ENCODE assay signal across 8 cellular contexts in the genomic region with DNA sequence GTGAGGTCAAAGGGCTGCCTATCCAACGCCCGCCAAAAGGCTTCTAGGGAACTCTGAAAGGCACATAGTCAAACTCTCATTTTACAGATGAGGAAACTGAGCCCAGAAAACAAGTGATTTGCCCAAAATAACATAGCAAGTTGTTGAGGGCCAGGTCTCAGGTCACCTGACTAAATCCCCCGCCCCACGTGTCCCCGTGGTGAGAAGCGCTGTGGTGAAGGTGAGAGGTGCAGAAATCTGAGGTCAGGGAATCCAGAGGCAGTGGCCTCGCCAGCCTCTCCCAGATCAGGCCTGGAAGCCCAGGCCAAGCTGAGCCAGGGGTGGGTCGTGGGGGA. TPM values are rescaled to one million over a fixed set of nuclear protein-coding genes. Genes with fewer than 3 reads are reported as not detected.
DNase-seq lines count a peak whose midpoint lies in the region; ATAC-seq and TF ChIP-seq lines count a peak whose summit lies in the region.

No MANE protein-coding gene starts in this region.

- peak overlapping the region; percentile 5 for H3K4me2 ChIP-seq in mesendoderm (ENCODE audit: low read length)

- H3K4me3 ChIP-seq in mesendoderm (ENCODE audit: low read length) = no peak overlapping the region
- peak overlapping the region in 3 of 4 donors; percentile 45 to 93 (median 84) for H3K4me3 ChIP-seq in upper lobe of left lung

- H4K8ac ChIP-seq in mesendoderm (ENCODE audit: low read depth, low read length) = peak overlapping the region; percentile 30

- peaks cover 16% of the 10 kb centered on the region for H3K36me3 Mint-ChIP-seq in activated naive CD4-positive, alpha-beta T cell treated with anti-CD3 and anti-CD28 coated beads, Interleukin-2, amount 50 U/mL, for 24 hours
- peaks cover 66% of the 10 kb centered on the region for H3K36me3 Mint-ChIP-seq in MCF 10A (ENCODE audit: insufficient read depth, unreplicated experiment)

- peaks cover 37% of the 10 kb centered on the region for H3K4me1 ChIP-seq in mesendoderm (ENCODE audit: control insufficient read depth, low read depth, low read length)
- H3K4me1 ChIP-seq in upper lobe of left lung = peaks cover 47 to 71% (median 59%) of the 10 kb centered on the region in 4 donors

- H3K4me3 Mint-ChIP-seq in activated naive CD4-positive, alpha-beta T cell treated with anti-CD3 and anti-CD28 coated beads, Interleukin-2, amount 50 U/mL, for 24 hours = peak overlapping the region; percentile 85
- H3K4me3 Mint-ChIP-seq in MCF 10A (ENCODE audit: unreplicated experiment) = peak overlapping the region; percentile 79

- H3K4ac ChIP-seq in mesendoderm (ENCODE audit: low read depth, low read length) = peak overlapping the region; percentile 95

- no peaks in the 10 kb centered on the region for H3K27me3 ChIP-seq in mesendoderm (ENCODE audit: insufficient read depth, low read length, poor library complexity)
- H3K27me3 ChIP-seq in upper lobe of left lung = no peaks in the 10 kb centered on the region

- H3K79me1 ChIP-seq in mesendoderm (ENCODE audit: low read length) = peaks cover 14% of the 10 kb centered on the region

- no CpG with 5 or more reads among the region's 8 CpGs for WGBS in mesendoderm (ENCODE audit: extremely low coverage, insufficient coverage, low lambda C conversion rate)
- 55 to 69% methylated on average over 7 to 8 of the region's 8 CpGs for WGBS in upper lobe of left lung, 2 donors

- H3K36me3 ChIP-seq in mesendoderm (ENCODE audit: control insufficient read depth, insufficient read depth, low read length) (peaks cover 7% of the 10 kb centered on the region), upper lobe of left lung (peaks cover 10 to 35% (median 27%) of the 10 kb centered on the region in 4 donors)

- intact Hi-C loops in MCF 10A (cut with micrococcal nuclease) = loop anchor here (1.0 to 10.0 kb wide), 2 partner anchors 21 to 242 kb away; a partner anchor contains a TSS

- H2BK15ac ChIP-seq in mesendoderm (replicated peaks; ENCODE audit: low read depth) = no peak overlapping the region

- no peak overlapping the region for H3K23ac ChIP-seq in mesendoderm (ENCODE audit: low read length)

- TF ChIP-seq EP300 in upper lobe of left lung (IDR thresholded peaks at IDR 0.05) = no peak

- H3K27ac ChIP-seq in mesendoderm (ENCODE audit: low read depth, low read length) (peak overlapping the region; percentile 80), upper lobe of left lung (peak overlapping the region; percentile 96 to 99 (median 98))

- DNase-seq in activated naive CD4-positive, alpha-beta T cell treated with Interleukin-2 at 50 U/mL for 16 hours = no peak
- no peak for DNase-seq in MCF 10A (ENCODE audit: unreplicated experiment)
- no peak for DNase-seq in mesendoderm
- DNase-seq in upper lobe of left lung = no peak
- no peak for DNase-seq in GF-D8 (lab: John Stamatoyannopoulos, UW)

- no peak overlapping the region for H2BK120ac ChIP-seq in mesendoderm (ENCODE audit: low read depth, low read length)

- H2AK5ac ChIP-seq in mesendoderm (ENCODE audit: low read length) = peak overlapping the region; percentile 87

- H3K56ac ChIP-seq in mesendoderm (ENCODE audit: low read length) = peak overlapping the region; percentile 95

- POLR2A ChIA-PET in MCF 10A (lab: Yijun Ruan, JAX) = interaction anchor here (1.5 to 10.4 kb wide), 3 partner anchors 18 to 62 kb away, joined by 3 to 375 read pairs (median 78); a partner anchor contains a TSS

- peak overlapping the region; percentile 69 for H2BK5ac ChIP-seq in mesendoderm (ENCODE audit: low read length)

- H3K4me1 Mint-ChIP-seq in activated naive CD4-positive, alpha-beta T cell treated with anti-CD3 and anti-CD28 coated beads, Interleukin-2, amount 50 U/mL, for 24 hours = peaks cover 59% of the 10 kb centered on the region
- H3K4me1 Mint-ChIP-seq in MCF 10A (ENCODE audit: insufficient read depth, unreplicated experiment) = peaks cover 66% of the 10 kb centered on the region

- CTCF ChIA-PET in MCF 10A (lab: Yijun Ruan, JAX) = interaction anchor here (0.6 to 10.3 kb wide), 5 partner anchors 10 to 137 kb away, joined by 3 to 136 read pairs (median 5); a partner anchor contains a TSS

- no peak for ATAC-seq in upper lobe of left lung (ENCODE audit: low FRiP score in 2 of 2)
- ATAC-seq in GM18909 (IDR thresholded peaks at IDR 0.05; ENCODE audit: poor library complexity, unreplicated experiment) = no peak
- ATAC-seq in HG02678 (IDR thresholded peaks at IDR 0.05; ENCODE audit: unreplicated experiment) = no peak

- peak overlapping the region; percentile 86 for H3K27ac Mint-ChIP-seq in activated naive CD4-positive, alpha-beta T cell treated with anti-CD3 and anti-CD28 coated beads, Interleukin-2, amount 50 U/mL, for 24 hours
- peak overlapping the region; percentile 99 for H3K27ac Mint-ChIP-seq in MCF 10A (ENCODE audit: low read depth, unreplicated experiment)

- H3K9me3 Mint-ChIP-seq in activated naive CD4-positive, alpha-beta T cell treated with anti-CD3 and anti-CD28 coated beads, Interleukin-2, amount 50 U/mL, for 24 hours = no peaks in the 10 kb centered on the region
- H3K9me3 Mint-ChIP-seq in MCF 10A (ENCODE audit: unreplicated experiment) = no peaks in the 10 kb centered on the region

- H3K9ac ChIP-seq in mesendoderm (ENCODE audit: low read length) = peak overlapping the region; percentile 82

- no peak for TF ChIP-seq POLR2A in upper lobe of left lung (IDR thresholded peaks at IDR 0.05)

- TF ChIP-seq CTCF in MCF 10A (IDR thresholded peaks at IDR 0.05; ENCODE audit: unreplicated experiment) (no peak), upper lobe of left lung (IDR thresholded peaks at IDR 0.05) (no peak)

- no peaks in the 10 kb centered on the region for H3K27me3 Mint-ChIP-seq in activated naive CD4-positive, alpha-beta T cell treated with anti-CD3 and anti-CD28 coated beads, Interleukin-2, amount 50 U/mL, for 24 hours
- H3K27me3 Mint-ChIP-seq in MCF 10A (ENCODE audit: insufficient read depth, unreplicated experiment) = no peaks in the 10 kb centered on the region

- H3K9me3 ChIP-seq in upper lobe of left lung = no peaks in the 10 kb centered on the region

- H3K18ac ChIP-seq in mesendoderm (ENCODE audit: low read length) = peak overlapping the region; percentile 96

- no TSS peak for BruUV-seq in MCF 10A (replicated peaks; lab: Mats Ljungman, UMichigan)

- peaks cover 66% of the 10 kb centered on the region for H3K79me2 ChIP-seq in mesendoderm (ENCODE audit: control insufficient read depth, insufficient read depth, low read length)

- H4K5ac ChIP-seq in mesendoderm (ENCODE audit: low read length) = no peak overlapping the region

RNA-seq across cellular contexts. Expression of a gene that starts 5.1 kb away (rescaled TPM):
- 679 and 707 TPM in 2 replicates for total RNA-seq in MCF 10A (2022)
- 388 TPM for polyA plus RNA-seq in mesendoderm (2013, experiment 1 of 2)
- polyA plus RNA-seq in mesendoderm (2013, experiment 2 of 2) = 388 TPM
- total RNA-seq in upper lobe of left lung = 100 to 1,000 TPM; 129 to 231 (median 182) TPM

RNA-seq across cellular contexts. Expression of a gene that starts 5.5 kb away (rescaled TPM):
- total RNA-seq in MCF 10A (2022) = 233 and 261 TPM in 2 replicates
- 30.0 TPM for polyA plus RNA-seq in mesendoderm (2013, experiment 1 of 2)
- polyA plus RNA-seq in mesendoderm (2013, experiment 2 of 2) = 29.4 TPM
- total RNA-seq in upper lobe of left lung = 10 to 100 TPM; 19.6 to 52.5 (median 40.8) TPM

RNA-seq across cellular contexts. Expression of a gene that starts 17.8 kb away (rescaled TPM):
- total RNA-seq in MCF 10A (2022) (49.9 and 57.5 TPM in 2 replicates), upper lobe of left lung (10 to 100 TPM; 10.8 to 38.8 (median 22.9) TPM)
- 75.9 TPM for polyA plus RNA-seq in mesendoderm (2013, experiment 1 of 2)
- 76.2 TPM for polyA plus RNA-seq in mesendoderm (2013, experiment 2 of 2)

RNA-seq across cellular contexts. Expression of a gene that starts 18.1 kb away (rescaled TPM):
- total RNA-seq in MCF 10A (2022) = 46.0 and 68.9 TPM in 2 replicates
- polyA plus RNA-seq in mesendoderm (2013, experiment 1 of 2) = 12.0 TPM
- polyA plus RNA-seq in mesendoderm (2013, experiment 2 of 2) = 11.6 TPM
- total RNA-seq in upper lobe of left lung = 100 to 1,000 TPM in 1 of 6 donors, 10 to 100 TPM in 5; 23.4 to 131 (median 39.9) TPM

RNA-seq across cellular contexts. Expression of a gene that starts 21.0 kb away (rescaled TPM):
- total RNA-seq in MCF 10A (2022) = 112 and 131 TPM in 2 replicates
- 153 TPM for polyA plus RNA-seq in mesendoderm (2013, experiment 1 of 2)
- 139 TPM for polyA plus RNA-seq in mesendoderm (2013, experiment 2 of 2)
- total RNA-seq in upper lobe of left lung = 10 to 100 TPM; 36.5 to 52.4 (median 40.8) TPM
